Comparison of ENCODE assay signal across 8 cellular contexts in genomic region chr1:1906185-1907097, GRCh38. TPM values are rescaled to one million over a fixed set of nuclear protein-coding genes. Genes with fewer than 3 reads are reported as not detected.
A peak's percentile ranks its signal among the peaks of the same experiment; 100 is the strongest.
DNase-seq lines count a peak whose midpoint lies in the region; ATAC-seq and TF ChIP-seq lines count a peak whose summit lies in the region.

No MANE protein-coding gene starts in this region.

- peaks cover 5% of the 10 kb centered on the region; the same call in 1 of the 2 replicates for H3K4me1 ChIP-seq in GM23338 (ENCODE audit: insufficient read depth)

- H3K4me3 Mint-ChIP-seq in GM23338, result peak overlapping the region; percentile 1; the same call in 1 of the 3 replicates
- H3K4me3 Mint-ChIP-seq in activated CD4-positive, alpha-beta T cell treated with anti-CD3 and anti-CD28 coated beads, Interleukin-2, amount 10 ng/mL, durations not matched to agents 7 days and 5 days, result no peak overlapping the region

- H3K27me3 Mint-ChIP-seq in GM23338 (ENCODE audit: insufficient read depth, low read depth, poor library complexity), result peaks cover 11% of the 10 kb centered on the region
- H3K27me3 Mint-ChIP-seq in activated CD4-positive, alpha-beta T cell treated with anti-CD3 and anti-CD28 coated beads, Interleukin-2, amount 10 ng/mL, durations not matched to agents 7 days and 5 days, result no peaks in the 10 kb centered on the region

- 26 to 29% methylated on average over 14 to 15 of the region's 15 CpGs for WGBS in lower leg skin, 2 donors

- DNase-seq in AG04449 (ENCODE audit: low read depth, low spot score), result no peak
- peak; percentile 92 for DNase-seq in GM23338 (ENCODE audit: low spot score)
- DNase-seq in NCI-H526 treated with DMSO at 0.1 percent for 48 hours (lab: John Stamatoyannopoulos, UW), result peak; percentile 68
- DNase-seq in activated CD4-positive, alpha-beta T cell treated with anti-CD3 and anti-CD28 coated beads, Interleukin-2, amount 10 ng/mL, durations not matched to agents 7 days and 5 days, result peak; percentile 70
- peak; percentile 81 for DNase-seq in dedifferentiated amniotic fluid mesenchymal stem cell (ENCODE audit: extremely low spot score)
- DNase-seq in lower leg skin (ENCODE audit: low spot score in 2 of 2), result peak; percentile 81 to 96
- peak; percentile 29 to 56 (median 36) for DNase-seq in stimulated activated CD4-positive, alpha-beta T cell treated with anti-CD3 and anti-CD28 coated beads, TNF-alpha, amount 100 ng/mL, for 1 hour (ENCODE audit: low read depth in 3 of 3, low spot score in 1 of 3)
- DNase-seq in NCI-H1105 (lab: John Stamatoyannopoulos, UW), result no peak

- no peak overlapping the region for H2AFZ ChIP-seq in GM23338

- CTCF ChIA-PET in AG04449 (lab: Yijun Ruan, JAX), result interaction anchor here (0.5 to 5.1 kb wide), 37 partner anchors 9 to 261 kb away, joined by 3 to 75 read pairs (median 4); no protein-coding TSS in a partner anchor
- CTCF ChIA-PET in activated CD4-positive, alpha-beta T cell treated with anti-CD3 and anti-CD28 coated beads, Interleukin-2, amount 10 ng/mL, durations not matched to agents 7 days and 5 days (lab: Charles Lee), result interaction anchor here (0.6 to 1.3 kb wide), 10 partner anchors 10 to 879 kb away, joined by 3 to 8 read pairs (median 3); partner anchors contain the start of gene CDK11A

- H3F3A ChIP-seq in GM23338 (replicated peaks; ENCODE audit: low read depth), result 0 out of 2 replicates have a peak, but pooled peaks cover 2% of the 10 kb centered on the region

- intact Hi-C loops in lower leg skin (cut with DNase I; ENCODE audit: low total_unique reads), result loop anchor here (10.0 kb wide), 1 partner anchor 152 kb away; no protein-coding TSS in a partner anchor

- no peaks in the 10 kb centered on the region for H4K20me1 ChIP-seq in GM23338 (replicated peaks; ENCODE audit: insufficient read depth)

- H3K4me3 ChIP-seq in AG04449 (ENCODE audit: low read depth, low read length) (no peak overlapping the region), GM23338 (no peak overlapping the region), lower leg skin (ENCODE audit: low read depth, poor library complexity, severe bottlenecking) (no peak overlapping the region)

- H3K27ac ChIP-seq in GM23338 (ENCODE audit: low read depth), result no peak overlapping the region

- peak; percentile 60 for ATAC-seq in GM23338

- TF ChIP-seq POLR2A in lower leg skin (IDR thresholded peaks at IDR 0.05), result no peak

- H3K36me3 ChIP-seq in GM23338 (ENCODE audit: insufficient read depth), result no peaks in the 10 kb centered on the region

- POLR2A ChIA-PET in AG04449 (lab: Yijun Ruan, JAX), result no interaction called here
- POLR2A ChIA-PET in activated CD4-positive, alpha-beta T cell treated with anti-CD3 and anti-CD28 coated beads, Interleukin-2, amount 10 ng/mL, durations not matched to agents 7 days and 5 days (lab: Charles Lee), result interaction anchor here (0.7 kb wide), 1 partner anchor 729 kb away, joined by 4 read pairs; no protein-coding TSS in a partner anchor

- no peaks in the 10 kb centered on the region for H3K9me3 Mint-ChIP-seq in GM23338
- H3K9me3 Mint-ChIP-seq in activated CD4-positive, alpha-beta T cell treated with anti-CD3 and anti-CD28 coated beads, Interleukin-2, amount 10 ng/mL, durations not matched to agents 7 days and 5 days, result no peaks in the 10 kb centered on the region

- no peaks in the 10 kb centered on the region for H3K79me2 ChIP-seq in GM23338 (replicated peaks; ENCODE audit: insufficient read depth)

- H3K27ac Mint-ChIP-seq in GM23338, result no peak overlapping the region
- peak overlapping the region; percentile 20 for H3K27ac Mint-ChIP-seq in activated CD4-positive, alpha-beta T cell treated with anti-CD3 and anti-CD28 coated beads, Interleukin-2, amount 10 ng/mL, durations not matched to agents 7 days and 5 days

- no peaks in the 10 kb centered on the region for H3K9me2 ChIP-seq in GM23338 (ENCODE audit: insufficient read depth)

- TF ChIP-seq CTCF in AG04449 (IDR thresholded peaks at IDR 0.05; ENCODE audit: insufficient read depth, low read length, missing control alignments) (peak; percentile 97), GM23338 (conservative IDR thresholded peaks at IDR 0.05; ENCODE audit: low read depth in 2 of 2) (peak; percentile 92 to 99), lower leg skin (IDR thresholded peaks at IDR 0.05) (peak in 1 of 3 donors; percentile 56)

- no peak overlapping the region for H3K4me2 ChIP-seq in GM23338

- no peaks in the 10 kb centered on the region; the same call in 1 of the 3 replicates for H3K36me3 Mint-ChIP-seq in GM23338 (ENCODE audit: low read depth)
- H3K36me3 Mint-ChIP-seq in activated CD4-positive, alpha-beta T cell treated with anti-CD3 and anti-CD28 coated beads, Interleukin-2, amount 10 ng/mL, durations not matched to agents 7 days and 5 days (ENCODE audit: low read depth), result no peaks in the 10 kb centered on the region

- peaks cover 14% of the 10 kb centered on the region for H3K4me1 Mint-ChIP-seq in GM23338
- peaks cover 19% of the 10 kb centered on the region for H3K4me1 Mint-ChIP-seq in activated CD4-positive, alpha-beta T cell treated with anti-CD3 and anti-CD28 coated beads, Interleukin-2, amount 10 ng/mL, durations not matched to agents 7 days and 5 days

- no peaks in the 10 kb centered on the region for H3K27me3 ChIP-seq in GM23338 (ENCODE audit: insufficient read depth)

TF ChIP-seq in GM23338, 12 proteins besides CTCF, POLR2A, EP300 and RAD21:
- TF ChIP-seq CREB1 (CRISPR knock-in tag; IDR thresholded peaks at IDR 0.05; ENCODE audit: low read depth) (0 out of 2 replicates have a peak, but pooled peaks have one; percentile 19), EZH2phosphoT487 (IDR thresholded peaks at IDR 0.05; ENCODE audit: unreplicated experiment) (no peak)

RNA-seq across cellular contexts. Expression of gene CALML6, which starts 8.6 kb away (rescaled TPM):
- total RNA-seq in GM23338 (2014; rRNA removed; shearing (Covaris generic)), result 0.82 and 0.87 TPM in 2 replicates
- 0.42 TPM in 1 of 2 replicates, not detected in the other for polyA plus RNA-seq in GM23338 (2016; fragmentation: Nextera tagmentation; extraction: Ambion mirVana)
- under 1 TPM; 0.27 to 0.47 TPM for total RNA-seq in activated CD4-positive, alpha-beta T cell treated with anti-CD3 and anti-CD28 coated beads, Interleukin-2, amount 10 ng/mL, durations not matched to agents 7 days and 5 days
- total RNA-seq in lower leg skin, result under 1 TPM; 0.13 to 0.89 (median 0.65) TPM

RNA-seq across cellular contexts. Expression of gene TMEM52, which starts 12.6 kb away (rescaled TPM):
- total RNA-seq in GM23338 (2014; rRNA removed; shearing (Covaris generic)), result 13.4 and 19.5 TPM in 2 replicates
- polyA plus RNA-seq in GM23338 (2016; fragmentation: Nextera tagmentation; extraction: Ambion mirVana), result 22.0 and 25.0 TPM in 2 replicates
- not detected for total RNA-seq in activated CD4-positive, alpha-beta T cell treated with anti-CD3 and anti-CD28 coated beads, Interleukin-2, amount 10 ng/mL, durations not matched to agents 7 days and 5 days
- 1 to 10 TPM; 2.9 to 6.4 (median 4.1) TPM for total RNA-seq in lower leg skin

RNA-seq across cellular contexts. Expression of gene GNB1, which starts 15.6 kb away (rescaled TPM):
- 138 and 147 TPM in 2 replicates for total RNA-seq in GM23338 (2014; rRNA removed; shearing (Covaris generic))
- 65.4 and 78.6 TPM in 2 replicates for polyA plus RNA-seq in GM23338 (2016; fragmentation: Nextera tagmentation; extraction: Ambion mirVana)
- 100 to 1,000 TPM; 368 to 454 TPM for total RNA-seq in activated CD4-positive, alpha-beta T cell treated with anti-CD3 and anti-CD28 coated beads, Interleukin-2, amount 10 ng/mL, durations not matched to agents 7 days and 5 days
- total RNA-seq in lower leg skin, result 100 to 1,000 TPM; 103 to 141 (median 123) TPM

Comparison
In these comparisons a context has a peak if more than half of its experiments do, and no peak if none do; other contexts are left out.
1. DNase-seq: peak in GM23338 (single experiment), NCI-H526 treated with DMSO at 0.1 percent for 48 hours (single experiment), activated CD4-positive, alpha-beta T cell treated with anti-CD3 and anti-CD28 coated beads, Interleukin-2, amount 10 ng/mL, durations not matched to agents 7 days and 5 days (single experiment), dedifferentiated amniotic fluid mesenchymal stem cell (single experiment), lower leg skin (2 of 2) and stimulated activated CD4-positive, alpha-beta T cell treated with anti-CD3 and anti-CD28 coated beads, TNF-alpha, amount 100 ng/mL, for 1 hour (3 of 3); none in AG04449 (single experiment) and NCI-H1105 (single experiment).